In the genomic region with DNA sequence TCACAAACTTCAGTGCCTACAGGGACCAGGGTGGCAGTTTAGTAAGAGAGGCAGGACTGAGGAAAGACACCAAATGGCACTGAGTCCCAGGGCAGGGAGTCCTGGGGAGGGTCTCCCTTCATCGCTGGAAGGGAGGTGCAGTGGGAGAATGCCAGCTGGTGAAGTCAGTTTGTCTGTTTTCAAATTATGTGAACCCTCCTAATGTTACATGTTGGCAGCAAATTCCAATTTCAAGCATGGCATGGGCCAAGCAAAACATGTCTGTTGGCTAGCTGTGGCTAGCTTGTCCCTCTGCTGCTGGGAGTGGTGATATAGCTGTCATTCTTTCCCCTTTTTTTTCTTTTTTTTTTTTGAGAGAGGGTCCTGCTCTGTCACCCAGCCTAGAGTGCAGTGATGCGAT, we compare ENCODE assay signal across 18 cellular contexts. TPM values are rescaled to one million over a fixed set of nuclear protein-coding genes. Genes with fewer than 3 reads are reported as not detected.
DNase-seq lines count a peak whose midpoint lies in the region; ATAC-seq and TF ChIP-seq lines count a peak whose summit lies in the region.
"Had no signal": no experiment of that assay in that cellular context is flagged by ENCODE, and none has a peak within 500 bp of the region (broad histone marks: within the 10 kb centered on the region; RNA-seq: fewer than 3 reads in every experiment).

No MANE protein-coding gene starts in this region.

- H3K27me3 ChIP-seq in heart left ventricle (no peaks in the 10 kb centered on the region), endodermal cell (ENCODE audit: control insufficient read depth, insufficient read depth, low read length, poor library complexity, severe bottlenecking) (no peaks in the 10 kb centered on the region), skeletal muscle satellite cell (ENCODE audit: control insufficient read depth, insufficient read depth, low read length) (no peaks in the 10 kb centered on the region)

- DNase-seq in Right ventricle myocardium inferior (ENCODE audit: missing footprints) = peak; percentile 37
- DNase-seq in heart left ventricle = no peak
- DNase-seq in endodermal cell = peak; percentile 3
- DNase-seq in iPS-NIHi7 (ENCODE audit: extremely low spot score) = no peak
- no peak for DNase-seq in SKM-1 (lab: John Stamatoyannopoulos, UW; ENCODE audit: unreplicated experiment)
- DNase-seq: CD4-positive, CD25-positive, alpha-beta regulatory T cell; DMS79; HCEC 1CT; NCI-H1436 treated with DMSO at 0.1 percent for 48 hours; NCI-H2081; NCI-H526 treated with DMSO at 0.1 percent for 48 hours; PC-3 had no signal

- H3K9ac ChIP-seq in endodermal cell (ENCODE audit: extremely low read depth, low read length, poor library complexity, severe bottlenecking) (no peak overlapping the region), skeletal muscle satellite cell (ENCODE audit: low read depth, low read length) (no peak overlapping the region)

- H3K4me1 ChIP-seq in heart left ventricle (peaks cover 0 to 31% (median 0%) of the 10 kb centered on the region in 12 donors), endodermal cell (ENCODE audit: control insufficient read depth, insufficient read depth, low read length) (no peaks in the 10 kb centered on the region), skeletal muscle satellite cell (ENCODE audit: control insufficient read depth, insufficient read depth, low read length) (peaks cover 24% of the 10 kb centered on the region)
- H3K4me1 ChIP-seq: A549 had no signal

- peaks cover 7% of the 10 kb centered on the region for H3K4me1 Mint-ChIP-seq in endodermal cell
- H3K4me1 Mint-ChIP-seq: CD4-positive, CD25-positive, alpha-beta regulatory T cell had no signal

- H3K4me3 Mint-ChIP-seq in endodermal cell = no peak overlapping the region
- H3K4me3 Mint-ChIP-seq: CD4-positive, CD25-positive, alpha-beta regulatory T cell had no signal

- no peaks in the 10 kb centered on the region for H3K9me3 Mint-ChIP-seq in endodermal cell
- H3K9me3 Mint-ChIP-seq: CD4-positive, CD25-positive, alpha-beta regulatory T cell had no signal

- H3K9me3 ChIP-seq in heart left ventricle (no peaks in the 10 kb centered on the region), endodermal cell (ENCODE audit: control insufficient read depth, low read length) (no peaks in the 10 kb centered on the region), skeletal muscle satellite cell (replicated peaks; ENCODE audit: low read length) (no peaks in the 10 kb centered on the region)
- H3K9me3 ChIP-seq: A549 had no signal

- H3K4me3 ChIP-seq in heart left ventricle (no peak overlapping the region), endodermal cell (ENCODE audit: low read length) (no peak overlapping the region), skeletal muscle satellite cell (ENCODE audit: low read length) (no peak overlapping the region)
- H3K4me3 ChIP-seq: A549, GM12878 had no signal

- H3K27ac ChIP-seq in heart left ventricle (no peak overlapping the region), endodermal cell (ENCODE audit: low read depth, low read length) (no peak overlapping the region)
- H3K27ac ChIP-seq: A549 had no signal

- H3K36me3 ChIP-seq in heart left ventricle = no peaks in the 10 kb centered on the region
- H3K36me3 ChIP-seq in endodermal cell (ENCODE audit: control insufficient read depth, insufficient read depth, low read length) = no peaks in the 10 kb centered on the region
- H3K36me3 ChIP-seq in skeletal muscle satellite cell (ENCODE audit: insufficient read depth, low read length) = no peaks in the 10 kb centered on the region

- TF ChIP-seq POLR2A in heart left ventricle (IDR thresholded peaks at IDR 0.05) = no peak

- no peaks in the 10 kb centered on the region for H3K36me3 Mint-ChIP-seq in endodermal cell (ENCODE audit: low read depth)

- TF ChIP-seq CTCF in heart left ventricle (IDR thresholded peaks at IDR 0.05) = no peak
- TF ChIP-seq CTCF in endodermal cell (conservative IDR thresholded peaks at IDR 0.05) = no peak

- peak overlapping the region; percentile 28 for H3K4me2 ChIP-seq in skeletal muscle satellite cell (ENCODE audit: low read length)
- H3K4me2 ChIP-seq: A549 had no signal

- no peaks in the 10 kb centered on the region for H3K27me3 Mint-ChIP-seq in endodermal cell (ENCODE audit: insufficient read depth)

- 87 to 92% (median 90%) methylated on average over 2 of the region's 2 CpGs for WGBS in heart left ventricle, 4 donors
- WGBS in endodermal cell (ENCODE audit: insufficient coverage in 1 of 2, insufficient read length in 1 of 2), 2 experiments = 98 to 100% methylated on average over 2 of the region's 2 CpGs

- intact Hi-C loops in Right ventricle myocardium inferior (cut with DNase I) (no loop called here), heart left ventricle (cut with DNase I) (no loop called here)

- ATAC-seq in Right ventricle myocardium inferior = no peak
- ATAC-seq in heart left ventricle = no peak
- no peak for ATAC-seq in HG03565 (IDR thresholded peaks at IDR 0.05; ENCODE audit: unreplicated experiment)
- ATAC-seq: A549, GM12878, PC-3 had no signal

- no peak overlapping the region for H3K27ac Mint-ChIP-seq in endodermal cell

RNA-seq across cellular contexts. Expression of gene HAAO, which starts 55.9 kb away (rescaled TPM):
- total RNA-seq in Right ventricle myocardium inferior (1.9 TPM), heart left ventricle (10 to 100 TPM in 1 of 9 donors, 1 to 10 TPM in 8; 1.3 to 10.6 (median 2.2) TPM), endodermal cell (10 to 100 TPM; 13.4 to 24.2 TPM)
- 1 to 10 TPM; 1.3 to 2.4 TPM for polyA plus RNA-seq in heart left ventricle
- polyA plus RNA-seq in endodermal cell (2013, experiment 1 of 2) = 6.8 TPM
- polyA plus RNA-seq in endodermal cell (2013, experiment 2 of 2) = 7.2 TPM
- not detected in 2 replicates for total RNA-seq in skeletal muscle satellite cell (2012; rRNA removed)
- total RNA-seq: CD4-positive, CD25-positive, alpha-beta regulatory T cell; G401; HT1080; PC-3 had no signal
- polyA plus RNA-seq: A549 had no signal

Comparison
In these comparisons a context has a peak if more than half of its experiments do, and no peak if none do; other contexts are left out.
1. DNase-seq: peak in Right ventricle myocardium inferior (single experiment) and endodermal cell (single experiment); none in heart left ventricle (0 of 5), iPS-NIHi7 (single experiment) and SKM-1 (single experiment).